Comparison of ENCODE assay signal across 20 cellular contexts in the genomic region with DNA sequence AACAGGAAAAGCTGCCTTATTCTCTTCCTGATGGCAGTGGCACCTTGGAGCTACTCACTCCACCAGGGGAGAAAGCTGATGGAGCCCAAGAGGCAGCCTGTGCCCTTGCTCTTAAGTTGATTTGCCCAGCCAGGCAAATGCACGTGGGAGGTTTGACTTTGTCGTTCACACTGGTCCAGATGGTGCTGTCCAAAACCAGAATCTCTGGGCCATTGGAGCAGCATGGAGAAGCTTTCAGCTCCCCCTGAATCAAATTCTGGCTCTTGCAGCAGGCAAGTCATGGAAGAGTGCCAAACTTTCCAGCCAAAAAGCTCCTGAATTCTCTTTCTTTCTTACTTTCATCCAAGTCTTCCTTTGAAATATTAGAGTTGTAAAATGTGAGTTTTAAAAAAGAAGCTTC.
"Had no signal": no experiment of that assay in that cellular context is flagged by ENCODE, and none has a peak within 500 bp of the region (broad histone marks: within the 10 kb centered on the region; RNA-seq: fewer than 3 reads in every experiment).

No MANE protein-coding gene starts in this region.

- H3K27ac ChIP-seq: esophagus muscularis mucosa, gastroesophageal sphincter, heart right ventricle, left ventricle myocardium inferior, spleen, thoracic aorta, upper lobe of right lung had no signal

- DNase-seq: activated CD8-positive, alpha-beta memory T cell treated with anti-CD3 and anti-CD28 coated beads for 24 hours; activated gamma-delta T cell; dermis blood vessel endothelial cell; effector memory CD4-positive, alpha-beta T cell; heart right ventricle; kidney glomerular epithelial cell; left ventricle myocardium inferior; mammary epithelial cell; naive thymus-derived CD4-positive, alpha-beta T cell; retina; spleen; stimulated activated CD4-positive, alpha-beta T cell treated with anti-CD3 and anti-CD28 coated beads, Interleukin-4, amount 100 ng/mL, for 4 hours; T-cell; T-helper 9 cell; upper lobe of right lung had no signal

- H3K4me3 ChIP-seq: esophagus muscularis mucosa, gastroesophageal sphincter, heart right ventricle, left ventricle myocardium inferior, spleen, thoracic aorta, upper lobe of right lung had no signal

- H3K27me3 ChIP-seq: esophagus muscularis mucosa, gastroesophageal sphincter, spleen, upper lobe of right lung had no signal

- H3K36me3 ChIP-seq: esophagus muscularis mucosa, gastroesophageal sphincter, heart right ventricle, left ventricle myocardium inferior, spleen, thoracic aorta, upper lobe of right lung had no signal

- ATAC-seq: activated CD4-positive, CD25-positive, alpha-beta regulatory T cell treated with anti-CD3 and anti-CD28 coated beads, Interleukin-2, amount 50 U/mL, for 24 hours; gastroesophageal sphincter; heart right ventricle; naive thymus-derived CD4-positive, alpha-beta T cell; stimulated activated memory B cell treated with anti-CD40 and anti-IgM and Interleukin-4, amounts not matched to agents 10 μg/mL and 1 μg/mL and 100 μg/mL, for 72 hours; T-cell; upper lobe of right lung had no signal

- H3K4me1 ChIP-seq: gastroesophageal sphincter, heart right ventricle, left ventricle myocardium inferior, spleen, upper lobe of right lung had no signal

- H3K9me3 ChIP-seq: esophagus muscularis mucosa, gastroesophageal sphincter, heart right ventricle, left ventricle myocardium inferior, spleen, thoracic aorta, upper lobe of right lung had no signal
